Comparison of ENCODE assay signal across 8 cellular contexts in genomic region chr7:122803323-122803722, GRCh38.
DNase-seq lines count a peak whose midpoint lies in the region; ATAC-seq and TF ChIP-seq lines count a peak whose summit lies in the region.

No MANE protein-coding gene starts in this region.

- peak; percentile 39 for TF ChIP-seq CTCF in astrocyte of the spinal cord (IDR thresholded peaks at IDR 0.05; ENCODE audit: low read depth, low read length)

- no peak overlapping the region for H3K27ac Mint-ChIP-seq in activated CD8-positive, alpha-beta T cell treated with anti-CD3 and anti-CD28 coated beads, Interleukin-2, amount 10 ng/mL, durations not matched to agents 7 days and 5 days

- H3K27me3 Mint-ChIP-seq in activated CD8-positive, alpha-beta T cell treated with anti-CD3 and anti-CD28 coated beads, Interleukin-2, amount 10 ng/mL, durations not matched to agents 7 days and 5 days (ENCODE audit: low read depth) = no peaks in the 10 kb centered on the region

- H3K9me3 Mint-ChIP-seq in activated CD8-positive, alpha-beta T cell treated with anti-CD3 and anti-CD28 coated beads, Interleukin-2, amount 10 ng/mL, durations not matched to agents 7 days and 5 days (ENCODE audit: insufficient read depth) = no peaks in the 10 kb centered on the region

- POLR2A ChIA-PET in activated CD8-positive, alpha-beta T cell treated with anti-CD3 and anti-CD28 coated beads, Interleukin-2, amount 10 ng/mL, durations not matched to agents 7 days and 5 days (lab: Charles Lee) = no interaction called here

- H3K36me3 Mint-ChIP-seq in activated CD8-positive, alpha-beta T cell treated with anti-CD3 and anti-CD28 coated beads, Interleukin-2, amount 10 ng/mL, durations not matched to agents 7 days and 5 days (ENCODE audit: low read depth) = no peaks in the 10 kb centered on the region

- H3K4me1 Mint-ChIP-seq in activated CD8-positive, alpha-beta T cell treated with anti-CD3 and anti-CD28 coated beads, Interleukin-2, amount 10 ng/mL, durations not matched to agents 7 days and 5 days (ENCODE audit: low read depth) = no peaks in the 10 kb centered on the region

- no peak overlapping the region for H3K4me3 Mint-ChIP-seq in activated CD8-positive, alpha-beta T cell treated with anti-CD3 and anti-CD28 coated beads, Interleukin-2, amount 10 ng/mL, durations not matched to agents 7 days and 5 days

- ATAC-seq in left lobe of liver = peak; percentile 86
- no peak for ATAC-seq in HG02588 (IDR thresholded peaks at IDR 0.05; ENCODE audit: unreplicated experiment)
- no peak for ATAC-seq in GM21423 (IDR thresholded peaks at IDR 0.05; ENCODE audit: unreplicated experiment)
- ATAC-seq in activated CD8-positive, alpha-beta T cell treated with anti-CD3 and anti-CD28 coated beads, Interleukin-2, amount 10 ng/mL, durations not matched to agents 7 days and 5 days = no peak

- in situ Hi-C loops in astrocyte of the spinal cord (cut with HindIII; ENCODE audit: low sequenced_read_pairs) = no loop called here

- peak; percentile 24 for DNase-seq in COR-L47 (lab: John Stamatoyannopoulos, UW)
- DNase-seq in HT-29 (ENCODE audit: low spot score) = peak; percentile 19
- peak; percentile 15 for DNase-seq in astrocyte of the spinal cord (ENCODE audit: low read depth, low spot score)
- no peak for DNase-seq in left lobe of liver (ENCODE audit: low spot score)
- no peak for DNase-seq in activated CD8-positive, alpha-beta T cell treated with anti-CD3 and anti-CD28 coated beads, Interleukin-2, amount 10 ng/mL, durations not matched to agents 7 days and 5 days
- DNase-seq in NCI-H2029 (lab: John Stamatoyannopoulos, UW) = no peak

- H3K4me3 ChIP-seq in astrocyte of the spinal cord (ENCODE audit: low read depth, low read length) = no peak overlapping the region

- CTCF ChIA-PET in activated CD8-positive, alpha-beta T cell treated with anti-CD3 and anti-CD28 coated beads, Interleukin-2, amount 10 ng/mL, durations not matched to agents 7 days and 5 days (lab: Charles Lee) = no interaction called here

Comparison
In these comparisons a context has a peak if more than half of its experiments do, and no peak if none do; other contexts are left out.
1. DNase-seq: peak in COR-L47 (single experiment), HT-29 (single experiment) and astrocyte of the spinal cord (single experiment); none in left lobe of liver (single experiment), activated CD8-positive, alpha-beta T cell treated with anti-CD3 and anti-CD28 coated beads, Interleukin-2, amount 10 ng/mL, durations not matched to agents 7 days and 5 days (single experiment) and NCI-H2029 (single experiment).